Comparison of ENCODE assay signal across 8 cellular contexts in genomic region chr3:42014443-42014945, GRCh38. TPM values are rescaled to one million over a fixed set of nuclear protein-coding genes. Genes with fewer than 3 reads are reported as not detected.
DNase-seq lines count a peak whose midpoint lies in the region; TF ChIP-seq lines count a peak whose summit lies in the region.

No MANE protein-coding gene starts in this region.

- H3K27ac ChIP-seq in OCI-LY1 (ENCODE audit: low read depth, low read length, poor library complexity, severe bottlenecking) (peak overlapping the region; percentile 90), colonic mucosa (peak overlapping the region; percentile 71), vagina (peak overlapping the region; percentile 88)

- H3K27ac Mint-ChIP-seq in activated CD4-positive, alpha-beta T cell treated with anti-CD3 and anti-CD28 coated beads, Interleukin-2, amount 10 ng/mL, durations not matched to agents 24 days and 14 days: peak overlapping the region; percentile 93

- peaks cover 54% of the 10 kb centered on the region for H3K79me2 ChIP-seq in OCI-LY1 (ENCODE audit: insufficient read depth, low read length)

- no peaks in the 10 kb centered on the region for H3K27me3 Mint-ChIP-seq in activated CD4-positive, alpha-beta T cell treated with anti-CD3 and anti-CD28 coated beads, Interleukin-2, amount 10 ng/mL, durations not matched to agents 24 days and 14 days

- H3K4me1 Mint-ChIP-seq in activated CD4-positive, alpha-beta T cell treated with anti-CD3 and anti-CD28 coated beads, Interleukin-2, amount 10 ng/mL, durations not matched to agents 24 days and 14 days: peaks cover 43% of the 10 kb centered on the region

- intact Hi-C loops in activated CD4-positive, alpha-beta T cell treated with anti-CD3 and anti-CD28 coated beads, Interleukin-2, amount 10 ng/mL, durations not matched to agents 24 days and 14 days (cut with micrococcal nuclease): loop anchor here (1.0 to 10.0 kb wide), 3 partner anchors 66 to 120 kb away; no protein-coding TSS in a partner anchor
- intact Hi-C loops in colonic mucosa (cut with DNase I) (loop anchor here (5.0 kb wide), 1 partner anchor 83 kb away; no protein-coding TSS in a partner anchor), vagina (cut with DNase I) (loop anchor here (5.0 kb wide), 1 partner anchor 83 kb away; no protein-coding TSS in a partner anchor)

- peak overlapping the region; percentile 95 for H3K4me3 Mint-ChIP-seq in activated CD4-positive, alpha-beta T cell treated with anti-CD3 and anti-CD28 coated beads, Interleukin-2, amount 10 ng/mL, durations not matched to agents 24 days and 14 days

- no peaks in the 10 kb centered on the region for H3K9me2 ChIP-seq in OCI-LY1 (ENCODE audit: low read depth, low read length)

- H2AFZ ChIP-seq in OCI-LY1 (ENCODE audit: low read length): no peak overlapping the region

- no peaks in the 10 kb centered on the region for H3K9me3 Mint-ChIP-seq in activated CD4-positive, alpha-beta T cell treated with anti-CD3 and anti-CD28 coated beads, Interleukin-2, amount 10 ng/mL, durations not matched to agents 24 days and 14 days

- H3K4me1 ChIP-seq in OCI-LY1 (ENCODE audit: insufficient read depth, low read length, severe bottlenecking): peaks cover 71% of the 10 kb centered on the region
- H3K4me1 ChIP-seq in colonic mucosa: peaks cover 12% of the 10 kb centered on the region
- peaks cover 50% of the 10 kb centered on the region for H3K4me1 ChIP-seq in vagina

- 0 out of 2 replicates have a peak, but pooled peaks cover 3% of the 10 kb centered on the region for H4K20me1 ChIP-seq in OCI-LY1 (ENCODE audit: insufficient read depth, low read length)

- H3K9me3 ChIP-seq in OCI-LY1 (ENCODE audit: low read length) (no peaks in the 10 kb centered on the region), colonic mucosa (no peaks in the 10 kb centered on the region), vagina (no peaks in the 10 kb centered on the region)

- peak overlapping the region; percentile 85 for H3K4me2 ChIP-seq in OCI-LY1 (ENCODE audit: low read length)

- peak overlapping the region; percentile 87 for H3K9ac ChIP-seq in OCI-LY1 (ENCODE audit: low read length)
- peak overlapping the region; percentile 96 to 99 for H3K9ac ChIP-seq in colonic mucosa (ENCODE audit: low read depth in 2 of 2, low read length in 2 of 2)

- no peaks in the 10 kb centered on the region for H3F3A ChIP-seq in OCI-LY1 (ENCODE audit: insufficient read depth, low read length)

- TF ChIP-seq CTCF in OCI-LY1 (IDR thresholded peaks at IDR 0.05; ENCODE audit: low read length) (no peak), colonic mucosa (IDR thresholded peaks at IDR 0.05) (no peak), vagina (IDR thresholded peaks at IDR 0.05) (no peak)

- H3K27me3 ChIP-seq in OCI-LY1 (ENCODE audit: insufficient read depth, low read length): no peaks in the 10 kb centered on the region
- H3K27me3 ChIP-seq in colonic mucosa: no peaks in the 10 kb centered on the region
- no peaks in the 10 kb centered on the region for H3K27me3 ChIP-seq in vagina

- TF ChIP-seq POLR2A in vagina (IDR thresholded peaks at IDR 0.05): no peak

- H3K36me3 ChIP-seq in OCI-LY1 (ENCODE audit: insufficient read depth, low read length): no peaks in the 10 kb centered on the region; the same call in 1 of the 2 replicates
- no peaks in the 10 kb centered on the region for H3K36me3 ChIP-seq in colonic mucosa
- no peaks in the 10 kb centered on the region for H3K36me3 ChIP-seq in vagina

- H3K36me3 Mint-ChIP-seq in activated CD4-positive, alpha-beta T cell treated with anti-CD3 and anti-CD28 coated beads, Interleukin-2, amount 10 ng/mL, durations not matched to agents 24 days and 14 days (ENCODE audit: low read depth): peaks cover 10% of the 10 kb centered on the region

- H3K4me3 ChIP-seq in OCI-LY1 (ENCODE audit: low read depth, low read length, poor library complexity, severe bottlenecking) (peak overlapping the region; percentile 81), colonic mucosa (peak overlapping the region; percentile 83), vagina (peak overlapping the region; percentile 97 to 100)

- DNase-seq in activated CD4-positive, alpha-beta T cell treated with anti-CD3 and anti-CD28 coated beads, Interleukin-2, amount 10 ng/mL, durations not matched to agents 24 days and 14 days: peak; percentile 68
- no peak for DNase-seq in activated CD4-positive, alpha-beta T cell treated with anti-CD3 and anti-CD28 coated beads for 4 hours
- DNase-seq in colonic mucosa: no peak
- DNase-seq in mesenteric fat pad (ENCODE audit: low spot score): peak; percentile 53
- no peak for DNase-seq in vagina (ENCODE audit: extremely low spot score in 2 of 2)
- no peak for DNase-seq in retina
- DNase-seq in SK-N-DZ (ENCODE audit: low spot score): no peak

RNA-seq across cellular contexts. Expression of gene ULK4, which starts 52.6 kb away (rescaled TPM):
- total RNA-seq in activated CD4-positive, alpha-beta T cell treated with anti-CD3 and anti-CD28 coated beads, Interleukin-2, amount 10 ng/mL, durations not matched to agents 24 days and 14 days: 6.3 and 10.2 TPM in 2 replicates
- total RNA-seq in colonic mucosa: 1 to 10 TPM; 4.4 to 8.3 TPM
- 7.9 TPM for total RNA-seq in mesenteric fat pad
- total RNA-seq in vagina: 24.1 TPM
- polyA plus RNA-seq in SK-N-DZ (2014; cell fraction: cytosol; rRNA removed): 2.1 and 4.1 TPM in 2 replicates
- polyA plus RNA-seq in SK-N-DZ (2014; cell fraction: nucleus; rRNA removed): 2.1 and 3.3 TPM in 2 replicates

Comparison
In these comparisons a context has a peak if more than half of its experiments do, and no peak if none do; other contexts are left out.
1. DNase-seq: peak in activated CD4-positive, alpha-beta T cell treated with anti-CD3 and anti-CD28 coated beads, Interleukin-2, amount 10 ng/mL, durations not matched to agents 24 days and 14 days (single experiment) and mesenteric fat pad (single experiment); none in activated CD4-positive, alpha-beta T cell treated with anti-CD3 and anti-CD28 coated beads for 4 hours (0 of 2), colonic mucosa (single experiment), vagina (0 of 2), retina (single experiment) and SK-N-DZ (single experiment).
2. Peak in every context shown above with its lines, with median percentiles within 50 percentile points of each other: H3K27ac ChIP-seq and H3K4me3 ChIP-seq.